ENCODE assay signal across 13 cellular contexts in genomic region chr14:99511421-99512109, GRCh38. TPM values are rescaled to one million over a fixed set of nuclear protein-coding genes. Genes with fewer than 3 reads are reported as not detected.
DNase-seq lines count a peak whose midpoint lies in the region; ATAC-seq and TF ChIP-seq lines count a peak whose summit lies in the region.
"Had no signal": no experiment of that assay in that cellular context is flagged by ENCODE, and none has a peak within 500 bp of the region (broad histone marks: within the 10 kb centered on the region; RNA-seq: fewer than 3 reads in every experiment).

No MANE protein-coding gene starts in this region.

- no peak overlapping the region for H2BK120ac ChIP-seq in IMR-90 (ENCODE audit: low read depth, low read length)

- DNase-seq in IMR-90 (peak; percentile 67), choroid plexus epithelial cell (ENCODE audit: low read depth) (peak; percentile 30), islet precursor cell (peak; percentile 57), stromal cell of bone marrow (ENCODE audit: low read depth) (peak; percentile 44), gastrocnemius medialis (no peak)
- DNase-seq: activated naive CD4-positive, alpha-beta T cell; mesendoderm; NCI-H1092 had no signal

- H3K79me1 ChIP-seq in IMR-90 (ENCODE audit: low read depth in 1 of 2, low read length in 2 of 2): peaks cover 10 to 48% of the 10 kb centered on the region in 2 experiments

- no peak for TF ChIP-seq RAD21 in IMR-90 (IDR thresholded peaks at IDR 0.05; ENCODE audit: low read length)

- dilution Hi-C loops in IMR-90 (cut with HindIII; ENCODE audit: low sequenced_read_pairs, unreplicated experiment): no loop called here

- H2BK15ac ChIP-seq in IMR-90 (ENCODE audit: low read depth, low read length): no peak overlapping the region

- H3K4me1 ChIP-seq in IMR-90 (ENCODE audit: control insufficient read depth, insufficient read depth, low read length): peaks cover 15% of the 10 kb centered on the region
- H3K4me1 ChIP-seq in gastrocnemius medialis: peaks cover 0 to 3% of the 10 kb centered on the region in 2 donors

- no peak overlapping the region for H3K56ac ChIP-seq in IMR-90 (ENCODE audit: extremely low read depth, insufficient read depth, low read length)

- POLR2A ChIA-PET in IMR-90 (lab: Charles Lee; ENCODE audit: unreplicated experiment): no interaction called here

- WGBS in IMR-90 (ENCODE audit: extremely low coverage in 2 of 2, insufficient read length in 1 of 2), 2 experiments: 57% methylated on average over 1 of the region's 12 CpGs; no CpG with 5 or more reads in 1 of the 2 experiments

- H4K5ac ChIP-seq in IMR-90 (ENCODE audit: low read depth, low read length): peak overlapping the region; percentile 25; the same call in 1 of the 2 replicates

- H2BK5ac ChIP-seq in IMR-90 (ENCODE audit: low read depth, low read length, poor library complexity, severe bottlenecking): peak overlapping the region; percentile 21

- peak overlapping the region; percentile 21 for H2AK9ac ChIP-seq in IMR-90 (replicated peaks; ENCODE audit: low read depth, low read length, poor library complexity)

- H3K9me3 ChIP-seq in IMR-90 (ENCODE audit: control insufficient read depth, insufficient read depth, low read length) (no peaks in the 10 kb centered on the region), gastrocnemius medialis (no peaks in the 10 kb centered on the region)

- peaks cover 53% of the 10 kb centered on the region for H3K36me3 ChIP-seq in IMR-90 (ENCODE audit: control insufficient read depth, insufficient read depth, low read length)
- peaks cover 6 to 47% of the 10 kb centered on the region in 2 donors for H3K36me3 ChIP-seq in gastrocnemius medialis

- H3K27ac ChIP-seq in IMR-90 (ENCODE audit: insufficient read depth, low read length) (peak overlapping the region; percentile 89), gastrocnemius medialis (no peak overlapping the region)
- H3K27ac ChIP-seq: epithelial cell of prostate, HL-60 had no signal

- no TSS peak for BruUV-seq in IMR-90 (replicated peaks; lab: Mats Ljungman, UMichigan)

- H3K18ac ChIP-seq in IMR-90 (ENCODE audit: low read depth, low read length): peak overlapping the region; percentile 14; the same call in 1 of the 2 replicates

- intact Hi-C loops in IMR-90 (cut with micrococcal nuclease) (no loop called here), gastrocnemius medialis (cut with DNase I; ENCODE audit: low total_unique reads) (no loop called here)

- H3K27me3 ChIP-seq in IMR-90 (ENCODE audit: control insufficient read depth, insufficient read depth, low read length) (no peaks in the 10 kb centered on the region), gastrocnemius medialis (no peaks in the 10 kb centered on the region)

- H4K20me1 ChIP-seq in IMR-90 (ENCODE audit: insufficient read depth, low read length): peaks cover 32% of the 10 kb centered on the region

- peak overlapping the region; percentile 40 for H3K9ac ChIP-seq in IMR-90 (ENCODE audit: low read depth, low read length)

- in situ Hi-C loops in IMR-90 (cut with MboI; ENCODE audit: low sequenced_read_pairs) (loop anchor here (5.0 kb wide), 1 partner anchor 371 kb away; no protein-coding TSS in a partner anchor), gastrocnemius medialis (cut with MboI; ENCODE audit: low sequenced_read_pairs in 4 of 4) (no loop called here)

- peak overlapping the region; percentile 43; the same call in 1 of the 2 replicates for H3K4ac ChIP-seq in IMR-90 (ENCODE audit: low read depth, low read length)

- no peak overlapping the region for H2AFZ ChIP-seq in IMR-90 (replicated peaks; ENCODE audit: low read length, poor library complexity)

- ATAC-seq in IMR-90 (ENCODE audit: low read depth): peak; percentile 91
- no peak for ATAC-seq in HG03520 (IDR thresholded peaks at IDR 0.05; ENCODE audit: unreplicated experiment)
- ATAC-seq in gastrocnemius medialis: no peak
- ATAC-seq in GM18520 (IDR thresholded peaks at IDR 0.05; ENCODE audit: unreplicated experiment): no peak
- ATAC-seq: HCT116 had no signal

- peak overlapping the region; percentile 43; the same call in 1 of the 2 replicates for H3K14ac ChIP-seq in IMR-90 (replicated peaks; ENCODE audit: low read depth, low read length)

- no peak overlapping the region for H2BK20ac ChIP-seq in IMR-90 (ENCODE audit: low read depth, low read length)

- TF ChIP-seq CTCF in IMR-90 (conservative IDR thresholded peaks at IDR 0.05; ENCODE audit: low read depth, low read length) (no peak), choroid plexus epithelial cell (conservative IDR thresholded peaks at IDR 0.05; ENCODE audit: low read depth, low read length) (no peak), gastrocnemius medialis (IDR thresholded peaks at IDR 0.05 in 4 of 5, conservative IDR thresholded peaks at IDR 0.05 in 1 of 5) (no peak)

- peak overlapping the region; percentile 47 for H2AK5ac ChIP-seq in IMR-90 (ENCODE audit: low read depth, low read length)

- peaks cover 4% of the 10 kb centered on the region; the same call in 1 of the 2 replicates for H3K9me1 ChIP-seq in IMR-90 (ENCODE audit: insufficient read depth, low read length)

- no peak overlapping the region for H3K23ac ChIP-seq in IMR-90 (ENCODE audit: low read depth, low read length)

- peak overlapping the region; percentile 12 to 59; a peak in 3 of 4 replicates for H4K8ac ChIP-seq in IMR-90 (ENCODE audit: low read depth in 2 of 2, low read length in 2 of 2)

- H3K4me2 ChIP-seq in IMR-90 (ENCODE audit: low read depth, low read length): no peak overlapping the region

- CTCF ChIA-PET in IMR-90 (lab: Yijun Ruan, JAX): interaction anchor here (0.6 kb wide), 1 partner anchor 563 kb away, joined by 3 read pairs; no protein-coding TSS in a partner anchor

- TF ChIP-seq POLR2A in IMR-90 (IDR thresholded peaks at IDR 0.05; ENCODE audit: low read depth, low read length): no peak
- TF ChIP-seq POLR2A in gastrocnemius medialis (IDR thresholded peaks at IDR 0.05): no peak

- H3K4me3 ChIP-seq in IMR-90 (ENCODE audit: insufficient read depth, low read depth, low read length) (no peak overlapping the region), choroid plexus epithelial cell (ENCODE audit: low read depth, low read length) (no peak overlapping the region), gastrocnemius medialis (no peak overlapping the region)

- peak overlapping the region; percentile 16 for H4K91ac ChIP-seq in IMR-90 (ENCODE audit: insufficient read depth, low read depth, low read length)

TF ChIP-seq in IMR-90, 13 proteins besides CTCF, POLR2A, EP300 and RAD21:
- TF ChIP-seq MAZ (IDR thresholded peaks at IDR 0.05; ENCODE audit: borderline replicate concordance, low read depth, low read length) (no peak), FOS (IDR thresholded peaks at IDR 0.05; ENCODE audit: low read depth, low read length) (no peak)

RNA-seq across cellular contexts. Expression of gene CCNK, which starts 30.4 kb away (rescaled TPM):
- total RNA-seq in IMR-90 (2012; rRNA removed) (18.8 and 33.1 TPM in 2 replicates), gastrocnemius medialis (10 to 100 TPM; 15.0 to 35.3 (median 19.1) TPM)
- polyA plus RNA-seq in IMR-90 (2012; rRNA removed): 25.0 and 38.3 TPM in 2 replicates
- polyA plus RNA-seq in IMR-90 (2012; cell fraction: cytosol; rRNA removed): 9.1 and 12.6 TPM in 2 replicates
- polyA plus RNA-seq in IMR-90 (2012; cell fraction: nucleus; rRNA removed; ENCODE audit: low replicate concordance): 14.4 and 41.8 TPM in 2 replicates

RNA-seq across cellular contexts. Expression of gene SETD3, which starts 30.9 kb away (rescaled TPM):
- total RNA-seq in IMR-90 (2012; rRNA removed) (31.9 and 35.0 TPM in 2 replicates), gastrocnemius medialis (100 to 1,000 TPM; 116 to 170 (median 117) TPM)
- polyA plus RNA-seq in IMR-90 (2012; rRNA removed): 15.9 and 18.8 TPM in 2 replicates
- polyA plus RNA-seq in IMR-90 (2012; cell fraction: cytosol; rRNA removed): 5.3 and 7.6 TPM in 2 replicates
- polyA plus RNA-seq in IMR-90 (2012; cell fraction: nucleus; rRNA removed; ENCODE audit: low replicate concordance): 1.7 and 11.2 TPM in 2 replicates

Comparison
In these comparisons a context has a peak if more than half of its experiments do, and no peak if none do; other contexts are left out.
1. DNase-seq: peak in IMR-90 (single experiment), choroid plexus epithelial cell (single experiment), islet precursor cell (single experiment) and stromal cell of bone marrow (single experiment); none in gastrocnemius medialis (0 of 2).